In the genomic region with DNA sequence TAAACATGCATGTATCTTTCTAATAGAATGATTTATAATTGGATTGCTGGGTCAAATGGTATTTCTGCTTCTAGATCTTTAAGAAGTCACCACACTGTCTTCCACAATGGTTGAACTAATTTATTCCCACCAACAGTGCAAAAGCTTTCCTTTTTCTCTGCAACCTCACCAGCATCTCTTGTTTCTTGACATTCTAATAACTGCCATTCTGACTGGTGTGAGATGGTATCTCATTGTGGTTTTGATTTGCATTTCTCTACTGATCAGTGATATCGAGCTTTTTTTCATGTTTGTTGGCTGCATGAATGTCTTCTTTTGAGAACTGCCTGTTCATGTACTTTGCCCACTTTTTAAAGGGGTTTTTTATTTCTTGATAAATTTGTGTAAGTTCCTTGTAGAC, we compare ENCODE assay signal across 21 cellular contexts.
DNase-seq lines count a peak whose midpoint lies in the region; ATAC-seq and TF ChIP-seq lines count a peak whose summit lies in the region.
"Had no signal": no experiment of that assay in that cellular context is flagged by ENCODE, and none has a peak within 500 bp of the region (broad histone marks: within the 10 kb centered on the region; RNA-seq: fewer than 3 reads in every experiment).

No MANE protein-coding gene starts in this region.

- TF ChIP-seq CTCF in smooth muscle cell (IDR thresholded peaks at IDR 0.05; ENCODE audit: borderline replicate concordance, insufficient read depth, poor library complexity, severe bottlenecking): no peak
- no peak for TF ChIP-seq CTCF in upper lobe of left lung (IDR thresholded peaks at IDR 0.05)

- no peaks in the 10 kb centered on the region for H3K9me3 ChIP-seq in smooth muscle cell (replicated peaks; ENCODE audit: low read depth)
- no peaks in the 10 kb centered on the region for H3K9me3 ChIP-seq in upper lobe of left lung
- H3K9me3 ChIP-seq: right atrium auricular region, uterus had no signal

- WGBS in smooth muscle cell (ENCODE audit: low lambda C conversion rate): 92% methylated on average over 1 of the region's 1 CpG
- WGBS in upper lobe of left lung, 2 donors: 73 to 93% methylated on average over 1 of the region's 1 CpG

- H3K27me3 Mint-ChIP-seq in activated T-cell treated with anti-CD3 and anti-CD28 coated beads, Interleukin-2, amount 50 U/mL, for 4 hours (ENCODE audit: low read depth): no peaks in the 10 kb centered on the region
- H3K27me3 Mint-ChIP-seq in IgD-negative memory B cell: no peaks in the 10 kb centered on the region
- no peaks in the 10 kb centered on the region for H3K27me3 Mint-ChIP-seq in activated T-helper 2 cell treated with anti-CD3 and anti-CD28 coated beads, Interferon-gamma antibody, Interleukin-2, Interleukin-4, amounts not matched to agents 10 μg/mL and 5 μg/mL and 100 μg/mL, durations not matched to agents 14 hours and 24 hours and 36 hours (ENCODE audit: low read depth)

- H3K79me2 ChIP-seq in smooth muscle cell (ENCODE audit: low read depth): no peaks in the 10 kb centered on the region

- no peak overlapping the region for H3K9ac ChIP-seq in smooth muscle cell (ENCODE audit: low read depth)

- no peaks in the 10 kb centered on the region for H4K20me1 ChIP-seq in smooth muscle cell (ENCODE audit: low read depth)

- H3K9me3 Mint-ChIP-seq in activated T-cell treated with anti-CD3 and anti-CD28 coated beads, Interleukin-2, amount 50 U/mL, for 4 hours: peaks cover 9% of the 10 kb centered on the region
- H3K9me3 Mint-ChIP-seq in IgD-negative memory B cell: no peaks in the 10 kb centered on the region
- peaks cover 19% of the 10 kb centered on the region for H3K9me3 Mint-ChIP-seq in activated T-helper 2 cell treated with anti-CD3 and anti-CD28 coated beads, Interferon-gamma antibody, Interleukin-2, Interleukin-4, amounts not matched to agents 10 μg/mL and 5 μg/mL and 100 μg/mL, durations not matched to agents 14 hours and 24 hours and 36 hours

- H3K27ac ChIP-seq in smooth muscle cell (ENCODE audit: low read depth) (peak overlapping the region; percentile 2), upper lobe of left lung (no peak overlapping the region)
- H3K27ac ChIP-seq: C4-2B, foreskin keratinocyte, right atrium auricular region, uterus had no signal

- H3K36me3 ChIP-seq in smooth muscle cell (ENCODE audit: low read depth): no peaks in the 10 kb centered on the region
- H3K36me3 ChIP-seq in upper lobe of left lung: peaks cover 0 to 18% (median 7%) of the 10 kb centered on the region in 4 donors
- H3K36me3 ChIP-seq: uterus had no signal

- no peak overlapping the region for H2AFZ ChIP-seq in smooth muscle cell (ENCODE audit: low read depth)

- TF ChIP-seq POLR2A in upper lobe of left lung (IDR thresholded peaks at IDR 0.05): no peak

- no peak for TF ChIP-seq EP300 in upper lobe of left lung (IDR thresholded peaks at IDR 0.05)

- no peaks in the 10 kb centered on the region for H3K4me1 ChIP-seq in smooth muscle cell (ENCODE audit: low read depth)
- H3K4me1 ChIP-seq in upper lobe of left lung: no peaks in the 10 kb centered on the region
- H3K4me1 ChIP-seq: foreskin keratinocyte, right atrium auricular region, uterus had no signal

- intact Hi-C loops in activated T-helper 2 cell treated with anti-CD3 and anti-CD28 coated beads, Interferon-gamma antibody, Interleukin-2, Interleukin-4, amounts not matched to agents 10 μg/mL and 5 μg/mL and 100 μg/mL, durations not matched to agents 14 hours and 24 hours and 36 hours (cut with micrococcal nuclease): loop anchor here (1.0 kb wide), 1 partner anchor 31 kb away; no protein-coding TSS in a partner anchor

- H3K4me2 ChIP-seq in smooth muscle cell: no peak overlapping the region

- peaks cover 60% of the 10 kb centered on the region for H3K4me1 Mint-ChIP-seq in activated T-cell treated with anti-CD3 and anti-CD28 coated beads, Interleukin-2, amount 50 U/mL, for 4 hours (ENCODE audit: low read depth)
- peaks cover 43 to 51% (median 47%) of the 10 kb centered on the region in 3 donors for H3K4me1 Mint-ChIP-seq in IgD-negative memory B cell
- H3K4me1 Mint-ChIP-seq in activated T-helper 2 cell treated with anti-CD3 and anti-CD28 coated beads, Interferon-gamma antibody, Interleukin-2, Interleukin-4, amounts not matched to agents 10 μg/mL and 5 μg/mL and 100 μg/mL, durations not matched to agents 14 hours and 24 hours and 36 hours (ENCODE audit: low read depth): peaks cover 52% of the 10 kb centered on the region

- H3K27me3 ChIP-seq in smooth muscle cell (ENCODE audit: low read depth) (no peaks in the 10 kb centered on the region), upper lobe of left lung (no peaks in the 10 kb centered on the region)
- H3K27me3 ChIP-seq: foreskin keratinocyte, right atrium auricular region, uterus had no signal

- H3K4me3 ChIP-seq in smooth muscle cell (no peak overlapping the region), upper lobe of left lung (no peak overlapping the region)
- H3K4me3 ChIP-seq: GM12878, right atrium auricular region, uterus had no signal

- peak overlapping the region in 2 of 3 donors; percentile 56 to 84 for H3K27ac Mint-ChIP-seq in IgD-negative memory B cell
- peak overlapping the region; percentile 26 for H3K27ac Mint-ChIP-seq in activated T-helper 2 cell treated with anti-CD3 and anti-CD28 coated beads, Interferon-gamma antibody, Interleukin-2, Interleukin-4, amounts not matched to agents 10 μg/mL and 5 μg/mL and 100 μg/mL, durations not matched to agents 14 hours and 24 hours and 36 hours

- DNase-seq in activated T-cell treated with anti-CD3 and anti-CD28 coated beads, Interleukin-2, amount 50 U/mL, for 4 hours: no peak
- no peak for DNase-seq in activated T-cell treated with anti-CD3 and anti-CD28 coated beads, Interleukin-2, amount 50 U/mL, for 48 hours
- no peak for DNase-seq in activated T-helper 2 cell treated with anti-CD3 and anti-CD28 coated beads, Interferon-gamma antibody, Interleukin-2, Interleukin-4, amounts not matched to agents 10 μg/mL and 5 μg/mL and 100 μg/mL, durations not matched to agents 14 hours and 24 hours and 36 hours (ENCODE audit: low spot score)
- DNase-seq in smooth muscle cell (lab: John Stamatoyannopoulos, UW; ENCODE audit: unreplicated experiment) (no peak), HCEC 1CT (no peak), upper lobe of left lung (no peak)
- DNase-seq: aorta; DMS153; erythroblast; foreskin keratinocyte; GOT3; NCI-H1694; NCI-H748 treated with DMSO at 0.1 percent for 48 hours; stimulated activated CD8-positive, alpha-beta memory T cell treated with anti-CD3 and anti-CD28 coated beads, Interleukin-4, amount 100 ng/mL, for 48 hours; SW 1271; uterus had no signal

- H3K4me3 Mint-ChIP-seq in activated T-cell treated with anti-CD3 and anti-CD28 coated beads, Interleukin-2, amount 50 U/mL, for 4 hours: no peak overlapping the region
- peak overlapping the region in 2 of 4 donors; percentile 1 to 9 for H3K4me3 Mint-ChIP-seq in IgD-negative memory B cell
- no peak overlapping the region for H3K4me3 Mint-ChIP-seq in activated T-helper 2 cell treated with anti-CD3 and anti-CD28 coated beads, Interferon-gamma antibody, Interleukin-2, Interleukin-4, amounts not matched to agents 10 μg/mL and 5 μg/mL and 100 μg/mL, durations not matched to agents 14 hours and 24 hours and 36 hours (ENCODE audit: low read depth)

- H3F3A ChIP-seq in smooth muscle cell (ENCODE audit: low read depth): no peaks in the 10 kb centered on the region

- peaks cover 35% of the 10 kb centered on the region for H3K36me3 Mint-ChIP-seq in activated T-cell treated with anti-CD3 and anti-CD28 coated beads, Interleukin-2, amount 50 U/mL, for 4 hours (ENCODE audit: insufficient read depth)
- H3K36me3 Mint-ChIP-seq in IgD-negative memory B cell: peaks cover 10% of the 10 kb centered on the region
- peaks cover 83% of the 10 kb centered on the region for H3K36me3 Mint-ChIP-seq in activated T-helper 2 cell treated with anti-CD3 and anti-CD28 coated beads, Interferon-gamma antibody, Interleukin-2, Interleukin-4, amounts not matched to agents 10 μg/mL and 5 μg/mL and 100 μg/mL, durations not matched to agents 14 hours and 24 hours and 36 hours (ENCODE audit: low read depth)

- peak; percentile 36 to 52 for ATAC-seq in activated T-cell treated with anti-CD3 and anti-CD28 coated beads, Interleukin-2, amount 50 U/mL, for 4 hours
- ATAC-seq in upper lobe of left lung (ENCODE audit: low FRiP score in 2 of 2) (no peak), GM18909 (IDR thresholded peaks at IDR 0.05; ENCODE audit: poor library complexity, unreplicated experiment) (no peak)
- ATAC-seq: foreskin keratinocyte, GM12878 had no signal

Comparison
In these comparisons a context has a peak if more than half of its experiments do, and no peak if none do; other contexts are left out.
1. ATAC-seq: peak in activated T-cell treated with anti-CD3 and anti-CD28 coated beads, Interleukin-2, amount 50 U/mL, for 4 hours (2 of 2); none in upper lobe of left lung (0 of 2) and GM18909 (single experiment).